Comparison of ENCODE assay signal across 15 cellular contexts in the genomic region with DNA sequence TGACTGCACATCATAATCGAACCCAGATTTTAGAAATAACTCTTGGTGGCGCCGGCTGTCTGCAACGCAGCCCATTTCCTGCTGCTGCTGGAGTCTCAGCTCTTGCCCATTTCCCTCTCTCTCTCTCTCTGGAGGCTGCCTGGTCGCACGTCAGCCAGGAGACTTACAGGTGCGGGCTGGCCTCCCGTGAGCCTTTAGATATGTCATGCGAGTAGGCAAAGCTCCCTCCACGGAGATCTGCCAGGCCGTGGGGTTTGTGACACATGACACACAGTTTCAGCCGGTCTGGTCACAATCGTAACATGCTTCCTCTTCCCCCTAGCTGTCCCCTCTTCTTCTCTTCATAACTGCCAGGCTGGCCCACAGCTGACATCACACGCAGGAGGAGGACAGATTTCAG.
A peak's percentile ranks its signal among the peaks of the same experiment; 100 is the strongest.
DNase-seq lines count a peak whose midpoint lies in the region; ATAC-seq and TF ChIP-seq lines count a peak whose summit lies in the region.
"Had no signal": no experiment of that assay in that cellular context is flagged by ENCODE, and none has a peak within 500 bp of the region (broad histone marks: within the 10 kb centered on the region; RNA-seq: fewer than 3 reads in every experiment).

No MANE protein-coding gene starts in this region.

- H4K20me1 ChIP-seq in PC-9 (ENCODE audit: insufficient read depth), result no peaks in the 10 kb centered on the region

- peak overlapping the region; percentile 56; the same call in 1 of the 2 replicates for H2AFZ ChIP-seq in PC-9

- H3K4me3 ChIP-seq in PC-9, result no peak overlapping the region
- H3K4me3 ChIP-seq in testis, result no peak overlapping the region
- H3K4me3 ChIP-seq: mucosa of descending colon, smooth muscle cell, tibial nerve had no signal

- H3K9me2 ChIP-seq in PC-9 (ENCODE audit: insufficient read depth), result no peaks in the 10 kb centered on the region

- H3K4me1 Mint-ChIP-seq in nephron progenitor cell, result peaks cover 14% of the 10 kb centered on the region

- H3K4me1 ChIP-seq in PC-9 (replicated peaks; ENCODE audit: insufficient read depth) (no peaks in the 10 kb centered on the region), testis (no peaks in the 10 kb centered on the region)
- H3K4me1 ChIP-seq: tibial nerve had no signal

- TF ChIP-seq CTCF in PC-9 (conservative IDR thresholded peaks at IDR 0.05) (no peak), nephron progenitor cell (IDR thresholded peaks at IDR 0.05) (no peak), testis (IDR thresholded peaks at IDR 0.05) (no peak)

- WGBS in testis, 2 donors, result 57 to 70% methylated on average over 14 of the region's 14 CpGs

- H3K9me3 Mint-ChIP-seq in nephron progenitor cell, result peaks cover 34% of the 10 kb centered on the region

- ATAC-seq in GM18505 (IDR thresholded peaks at IDR 0.05; ENCODE audit: unreplicated experiment) (no peak), HG03469 (IDR thresholded peaks at IDR 0.05; ENCODE audit: unreplicated experiment) (no peak)
- ATAC-seq: mucosa of descending colon had no signal

- intact Hi-C loops in PC-9 (cut with micrococcal nuclease; ENCODE audit: unreplicated experiment) (no loop called here), testis (cut with DNase I; ENCODE audit: low total_unique reads) (no loop called here)

- peaks cover 9% of the 10 kb centered on the region for H3K27me3 Mint-ChIP-seq in nephron progenitor cell (ENCODE audit: low read depth, poor library complexity)

- 0 out of 2 replicates have a peak overlapping the region, but pooled peaks have one; percentile 4 for H3K4me2 ChIP-seq in PC-9
- H3K4me2 ChIP-seq: smooth muscle cell had no signal

- peak overlapping the region; percentile 88 for H3K27ac Mint-ChIP-seq in nephron progenitor cell
- H3K27ac Mint-ChIP-seq: H9 had no signal

- TF ChIP-seq POLR2A in testis (IDR thresholded peaks at IDR 0.05), result no peak
- TF ChIP-seq POLR2A in GM18505 (IDR thresholded peaks at IDR 0.05; ENCODE audit: borderline replicate concordance, extremely low read depth, insufficient read depth, insufficient read length), result no peak

- no peaks in the 10 kb centered on the region for H3K36me3 Mint-ChIP-seq in nephron progenitor cell (ENCODE audit: low read depth)

- H3F3A ChIP-seq in PC-9 (ENCODE audit: insufficient read depth, low read depth), result no peaks in the 10 kb centered on the region

- no peaks in the 10 kb centered on the region for H3K79me2 ChIP-seq in PC-9 (ENCODE audit: low read depth)

- H3K9me3 ChIP-seq in PC-9 (ENCODE audit: insufficient read depth, low read depth) (no peaks in the 10 kb centered on the region; the same call in 1 of the 2 replicates), testis (no peaks in the 10 kb centered on the region)
- H3K9me3 ChIP-seq: mucosa of descending colon, tibial nerve had no signal

- DNase-seq in Kasumi-1 (lab: John Stamatoyannopoulos, UW), result peak; percentile 61 to 63
- peak; percentile 37 for DNase-seq in NCI-H2081 treated with DMSO at 0.1 percent for 48 hours (lab: John Stamatoyannopoulos, UW)
- DNase-seq in PC-9, result no peak
- DNase-seq in nephron progenitor cell, result no peak
- no peak for DNase-seq in testis
- no peak for DNase-seq in medulla oblongata (ENCODE audit: extremely low spot score)
- DNase-seq: central memory CD4-positive, alpha-beta T cell; effector memory CD4-positive, alpha-beta T cell; H9; mucosa of descending colon; NCI-H2227 treated with DMSO at 0.1 percent for 48 hours had no signal

- no peaks in the 10 kb centered on the region for H3K36me3 ChIP-seq in PC-9 (ENCODE audit: low read depth)
- no peaks in the 10 kb centered on the region for H3K36me3 ChIP-seq in testis (ENCODE audit: low read depth, missing control alignments)
- H3K36me3 ChIP-seq: tibial nerve had no signal

- CTCF ChIA-PET in PC-9 (lab: Charles Lee), result no interaction called here

- POLR2A ChIA-PET in PC-9 (lab: Charles Lee; ENCODE audit: unreplicated experiment), result no interaction called here

- peaks cover 54% of the 10 kb centered on the region for H3K27me3 ChIP-seq in PC-9 (ENCODE audit: insufficient read depth, low read depth)
- H3K27me3 ChIP-seq in testis, result no peaks in the 10 kb centered on the region
- H3K27me3 ChIP-seq: tibial nerve had no signal

- H3K27ac ChIP-seq in PC-9 (no peak overlapping the region), testis (no peak overlapping the region)
- H3K27ac ChIP-seq: tibial nerve had no signal

- no peak overlapping the region for H3K4me3 Mint-ChIP-seq in nephron progenitor cell
- H3K4me3 Mint-ChIP-seq: H9 had no signal

- no TSS peak for BruUV-seq in PC-9 (replicated peaks; lab: Mats Ljungman, UMichigan)

Comparison
In these comparisons a context has a peak if more than half of its experiments do, and no peak if none do; other contexts are left out.
1. DNase-seq: peak in Kasumi-1 (2 of 2) and NCI-H2081 treated with DMSO at 0.1 percent for 48 hours (single experiment); none in PC-9 (0 of 2), nephron progenitor cell (single experiment), testis (single experiment) and medulla oblongata (single experiment).